Comparison of ENCODE assay signal across 1 cellular context in the genomic region with DNA sequence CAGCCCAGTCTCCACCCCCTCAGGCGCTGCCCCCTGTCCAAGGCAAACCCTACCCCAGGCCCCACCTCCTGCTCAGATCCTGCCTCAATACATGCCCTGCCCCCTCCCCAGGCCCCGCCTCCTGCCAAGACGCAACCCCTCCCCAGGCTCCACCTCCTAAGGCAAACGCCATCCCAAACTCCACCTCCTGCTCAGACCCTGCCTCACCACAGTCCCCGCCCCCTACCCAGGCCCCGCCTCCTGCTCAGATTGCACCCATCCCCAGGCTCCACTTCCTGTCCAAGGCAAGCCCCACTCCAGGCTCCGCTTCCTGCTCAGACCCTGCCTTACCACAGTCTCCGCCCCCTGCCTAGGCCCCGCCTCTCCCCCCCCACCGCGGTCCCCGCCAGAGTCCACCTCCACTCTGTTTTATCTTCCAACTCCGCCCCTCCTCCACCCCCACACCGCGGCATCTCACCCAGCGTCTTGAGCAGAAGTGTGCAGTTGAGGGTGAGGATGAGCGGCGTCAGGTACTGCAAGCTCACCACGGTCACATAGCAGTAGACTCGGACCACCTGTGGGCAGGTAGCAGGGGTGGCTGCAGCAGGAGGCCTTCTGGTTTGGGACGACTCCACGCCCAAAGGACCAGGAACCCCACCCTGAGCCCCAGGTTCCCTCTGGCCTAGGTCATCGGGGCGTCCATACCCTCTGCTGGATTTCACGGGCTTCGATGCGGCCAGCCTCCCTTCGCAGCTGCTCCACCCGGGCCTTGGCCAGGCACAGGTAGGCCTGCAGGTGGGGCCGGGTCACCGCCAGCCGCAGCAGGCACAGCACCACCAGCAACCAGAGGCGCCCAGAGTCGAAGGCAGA.
TF ChIP-seq lines count a peak whose summit lies in the region.

No MANE protein-coding gene starts in this region.

TF ChIP-seq in K562, 482 proteins besides CTCF, POLR2A, EP300 and RAD21 (continued from another document and continues in another):
- TF ChIP-seq, protein P1, sequence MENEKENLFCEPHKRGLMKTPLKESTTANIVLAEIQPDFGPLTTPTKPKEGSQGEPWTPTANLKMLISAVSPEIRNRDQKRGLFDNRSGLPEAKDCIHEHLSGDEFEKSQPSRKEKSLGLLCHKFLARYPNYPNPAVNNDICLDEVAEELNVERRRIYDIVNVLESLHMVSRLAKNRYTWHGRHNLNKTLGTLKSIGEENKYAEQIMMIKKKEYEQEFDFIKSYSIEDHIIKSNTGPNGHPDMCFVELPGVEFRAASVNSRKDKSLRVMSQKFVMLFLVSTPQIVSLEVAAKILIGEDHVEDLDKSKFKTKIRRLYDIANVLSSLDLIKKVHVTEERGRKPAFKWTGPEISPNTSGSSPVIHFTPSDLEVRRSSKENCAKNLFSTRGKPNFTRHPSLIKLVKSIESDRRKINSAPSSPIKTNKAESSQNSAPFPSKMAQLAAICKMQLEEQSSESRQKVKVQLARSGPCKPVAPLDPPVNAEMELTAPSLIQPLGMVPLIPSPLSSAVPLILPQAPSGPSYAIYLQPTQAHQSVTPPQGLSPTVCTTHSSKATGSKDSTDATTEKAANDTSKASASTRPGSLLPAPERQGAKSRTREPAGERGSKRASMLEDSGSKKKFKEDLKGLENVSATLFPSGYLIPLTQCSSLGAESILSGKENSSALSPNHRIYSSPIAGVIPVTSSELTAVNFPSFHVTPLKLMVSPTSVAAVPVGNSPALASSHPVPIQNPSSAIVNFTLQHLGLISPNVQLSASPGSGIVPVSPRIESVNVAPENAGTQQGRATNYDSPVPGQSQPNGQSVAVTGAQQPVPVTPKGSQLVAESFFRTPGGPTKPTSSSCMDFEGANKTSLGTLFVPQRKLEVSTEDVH (IDR thresholded peaks at IDR 0.05; ENCODE audit: low read depth, partially characterized antibody) = no peak
- TF ChIP-seq ZC3H8 (IDR thresholded peaks at IDR 0.05) = no peak
- TF ChIP-seq, protein P2, sequence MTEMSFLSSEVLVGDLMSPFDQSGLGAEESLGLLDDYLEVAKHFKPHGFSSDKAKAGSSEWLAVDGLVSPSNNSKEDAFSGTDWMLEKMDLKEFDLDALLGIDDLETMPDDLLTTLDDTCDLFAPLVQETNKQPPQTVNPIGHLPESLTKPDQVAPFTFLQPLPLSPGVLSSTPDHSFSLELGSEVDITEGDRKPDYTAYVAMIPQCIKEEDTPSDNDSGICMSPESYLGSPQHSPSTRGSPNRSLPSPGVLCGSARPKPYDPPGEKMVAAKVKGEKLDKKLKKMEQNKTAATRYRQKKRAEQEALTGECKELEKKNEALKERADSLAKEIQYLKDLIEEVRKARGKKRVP (CRISPR knock-in tag; IDR thresholded peaks at IDR 0.05) = no peak
- TF ChIP-seq HIVEP1 (CRISPR knock-in tag; IDR thresholded peaks at IDR 0.05) = no peak
- TF ChIP-seq ZNF79 (CRISPR knock-in tag; IDR thresholded peaks at IDR 0.05; ENCODE audit: low read depth) = no peak
- TF ChIP-seq GABPB2 (CRISPR knock-in tag; conservative IDR thresholded peaks at IDR 0.05) = no peak
- TF ChIP-seq, protein P3, sequence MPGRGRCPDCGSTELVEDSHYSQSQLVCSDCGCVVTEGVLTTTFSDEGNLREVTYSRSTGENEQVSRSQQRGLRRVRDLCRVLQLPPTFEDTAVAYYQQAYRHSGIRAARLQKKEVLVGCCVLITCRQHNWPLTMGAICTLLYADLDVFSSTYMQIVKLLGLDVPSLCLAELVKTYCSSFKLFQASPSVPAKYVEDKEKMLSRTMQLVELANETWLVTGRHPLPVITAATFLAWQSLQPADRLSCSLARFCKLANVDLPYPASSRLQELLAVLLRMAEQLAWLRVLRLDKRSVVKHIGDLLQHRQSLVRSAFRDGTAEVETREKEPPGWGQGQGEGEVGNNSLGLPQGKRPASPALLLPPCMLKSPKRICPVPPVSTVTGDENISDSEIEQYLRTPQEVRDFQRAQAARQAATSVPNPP (IDR thresholded peaks at IDR 0.05; ENCODE audit: borderline replicate concordance, insufficient read depth, insufficient read length) = no peak
- 0 out of 2 replicates have a peak, but pooled peaks have one; percentile 2 for TF ChIP-seq SMC3 (conservative IDR thresholded peaks at IDR 0.05; ENCODE audit: insufficient read depth, low read depth, low read length)
- TF ChIP-seq, protein P4, sequence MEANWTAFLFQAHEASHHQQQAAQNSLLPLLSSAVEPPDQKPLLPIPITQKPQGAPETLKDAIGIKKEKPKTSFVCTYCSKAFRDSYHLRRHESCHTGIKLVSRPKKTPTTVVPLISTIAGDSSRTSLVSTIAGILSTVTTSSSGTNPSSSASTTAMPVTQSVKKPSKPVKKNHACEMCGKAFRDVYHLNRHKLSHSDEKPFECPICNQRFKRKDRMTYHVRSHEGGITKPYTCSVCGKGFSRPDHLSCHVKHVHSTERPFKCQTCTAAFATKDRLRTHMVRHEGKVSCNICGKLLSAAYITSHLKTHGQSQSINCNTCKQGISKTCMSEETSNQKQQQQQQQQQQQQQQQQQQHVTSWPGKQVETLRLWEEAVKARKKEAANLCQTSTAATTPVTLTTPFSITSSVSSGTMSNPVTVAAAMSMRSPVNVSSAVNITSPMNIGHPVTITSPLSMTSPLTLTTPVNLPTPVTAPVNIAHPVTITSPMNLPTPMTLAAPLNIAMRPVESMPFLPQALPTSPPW (CRISPR knock-in tag; IDR thresholded peaks at IDR 0.05) = peak; percentile 96
- no peak for TF ChIP-seq DMBX1 (CRISPR knock-in tag; IDR thresholded peaks at IDR 0.05; ENCODE audit: borderline replicate concordance)
- TF ChIP-seq FOXJ2 (tag; IDR thresholded peaks at IDR 0.05) = no peak
- TF ChIP-seq ZNF174 (CRISPR knock-in tag; IDR thresholded peaks at IDR 0.05) = no peak
- TF ChIP-seq RBM25 (IDR thresholded peaks at IDR 0.05; ENCODE audit: low read depth, low read length, severe bottlenecking) = no peak
- peak; percentile 50; a peak in 3 of 4 replicates for TF ChIP-seq NRF1 (conservative IDR thresholded peaks at IDR 0.05 in 1 of 2, IDR thresholded peaks at IDR 0.05 in 1 of 2)
- TF ChIP-seq, protein P5, sequence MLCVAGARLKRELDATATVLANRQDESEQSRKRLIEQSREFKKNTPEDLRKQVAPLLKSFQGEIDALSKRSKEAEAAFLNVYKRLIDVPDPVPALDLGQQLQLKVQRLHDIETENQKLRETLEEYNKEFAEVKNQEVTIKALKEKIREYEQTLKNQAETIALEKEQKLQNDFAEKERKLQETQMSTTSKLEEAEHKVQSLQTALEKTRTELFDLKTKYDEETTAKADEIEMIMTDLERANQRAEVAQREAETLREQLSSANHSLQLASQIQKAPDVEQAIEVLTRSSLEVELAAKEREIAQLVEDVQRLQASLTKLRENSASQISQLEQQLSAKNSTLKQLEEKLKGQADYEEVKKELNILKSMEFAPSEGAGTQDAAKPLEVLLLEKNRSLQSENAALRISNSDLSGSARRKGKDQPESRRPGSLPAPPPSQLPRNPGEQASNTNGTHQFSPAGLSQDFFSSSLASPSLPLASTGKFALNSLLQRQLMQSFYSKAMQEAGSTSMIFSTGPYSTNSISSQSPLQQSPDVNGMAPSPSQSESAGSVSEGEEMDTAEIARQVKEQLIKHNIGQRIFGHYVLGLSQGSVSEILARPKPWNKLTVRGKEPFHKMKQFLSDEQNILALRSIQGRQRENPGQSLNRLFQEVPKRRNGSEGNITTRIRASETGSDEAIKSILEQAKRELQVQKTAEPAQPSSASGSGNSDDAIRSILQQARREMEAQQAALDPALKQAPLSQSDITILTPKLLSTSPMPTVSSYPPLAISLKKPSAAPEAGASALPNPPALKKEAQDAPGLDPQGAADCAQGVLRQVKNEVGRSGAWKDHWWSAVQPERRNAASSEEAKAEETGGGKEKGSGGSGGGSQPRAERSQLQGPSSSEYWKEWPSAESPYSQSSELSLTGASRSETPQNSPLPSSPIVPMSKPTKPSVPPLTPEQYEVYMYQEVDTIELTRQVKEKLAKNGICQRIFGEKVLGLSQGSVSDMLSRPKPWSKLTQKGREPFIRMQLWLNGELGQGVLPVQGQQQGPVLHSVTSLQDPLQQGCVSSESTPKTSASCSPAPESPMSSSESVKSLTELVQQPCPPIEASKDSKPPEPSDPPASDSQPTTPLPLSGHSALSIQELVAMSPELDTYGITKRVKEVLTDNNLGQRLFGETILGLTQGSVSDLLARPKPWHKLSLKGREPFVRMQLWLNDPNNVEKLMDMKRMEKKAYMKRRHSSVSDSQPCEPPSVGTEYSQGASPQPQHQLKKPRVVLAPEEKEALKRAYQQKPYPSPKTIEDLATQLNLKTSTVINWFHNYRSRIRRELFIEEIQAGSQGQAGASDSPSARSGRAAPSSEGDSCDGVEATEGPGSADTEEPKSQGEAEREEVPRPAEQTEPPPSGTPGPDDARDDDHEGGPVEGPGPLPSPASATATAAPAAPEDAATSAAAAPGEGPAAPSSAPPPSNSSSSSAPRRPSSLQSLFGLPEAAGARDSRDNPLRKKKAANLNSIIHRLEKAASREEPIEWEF (CRISPR knock-in tag; IDR thresholded peaks at IDR 0.05) = no peak
- no peak for TF ChIP-seq NEUROD1 (IDR thresholded peaks at IDR 0.05; ENCODE audit: borderline replicate concordance, low read depth, low read length, partially characterized antibody)
- no peak for TF ChIP-seq TCFL5 (CRISPR knock-in tag; conservative IDR thresholded peaks at IDR 0.05)
- TF ChIP-seq RAD51 (IDR thresholded peaks at IDR 0.05; ENCODE audit: borderline replicate concordance, low read depth) = no peak
- no peak for TF ChIP-seq KLF6 (CRISPR knock-in tag; IDR thresholded peaks at IDR 0.05; ENCODE audit: borderline replicate concordance)
- peak; percentile 65; the same call in 1 of the 2 replicates for TF ChIP-seq SPI1 (IDR thresholded peaks at IDR 0.05; ENCODE audit: borderline replicate concordance, low read depth, low read length)
- TF ChIP-seq, protein P6, sequence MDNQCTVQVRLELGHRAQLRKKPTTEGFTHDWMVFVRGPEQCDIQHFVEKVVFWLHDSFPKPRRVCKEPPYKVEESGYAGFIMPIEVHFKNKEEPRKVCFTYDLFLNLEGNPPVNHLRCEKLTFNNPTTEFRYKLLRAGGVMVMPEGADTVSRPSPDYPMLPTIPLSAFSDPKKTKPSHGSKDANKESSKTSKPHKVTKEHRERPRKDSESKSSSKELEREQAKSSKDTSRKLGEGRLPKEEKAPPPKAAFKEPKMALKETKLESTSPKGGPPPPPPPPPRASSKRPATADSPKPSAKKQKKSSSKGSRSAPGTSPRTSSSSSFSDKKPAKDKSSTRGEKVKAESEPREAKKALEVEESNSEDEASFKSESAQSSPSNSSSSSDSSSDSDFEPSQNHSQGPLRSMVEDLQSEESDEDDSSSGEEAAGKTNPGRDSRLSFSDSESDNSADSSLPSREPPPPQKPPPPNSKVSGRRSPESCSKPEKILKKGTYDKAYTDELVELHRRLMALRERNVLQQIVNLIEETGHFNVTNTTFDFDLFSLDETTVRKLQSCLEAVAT (IDR thresholded peaks at IDR 0.05) = no peak
- peak; percentile 47; the same call in 1 of the 2 replicates for TF ChIP-seq PHF8 (IDR thresholded peaks at IDR 0.05; ENCODE audit: borderline replicate concordance, low read length)
- TF ChIP-seq NCOR1 (IDR thresholded peaks at IDR 0.05) = no peak
- TF ChIP-seq KHSRP (IDR thresholded peaks at IDR 0.05) = no peak
- no peak for TF ChIP-seq MCM7 (IDR thresholded peaks at IDR 0.05)
- no peak for TF ChIP-seq ZNF561 (CRISPR knock-in tag; conservative IDR thresholded peaks at IDR 0.05)
- no peak for TF ChIP-seq ZFPM2 (CRISPR knock-in tag; IDR thresholded peaks at IDR 0.05)
- TF ChIP-seq TAF9B (IDR thresholded peaks at IDR 0.05; ENCODE audit: partially characterized antibody) = no peak
- no peak for TF ChIP-seq CC2D1A (IDR thresholded peaks at IDR 0.05)
- TF ChIP-seq HDAC6 (IDR thresholded peaks at IDR 0.05; ENCODE audit: low read depth, low read length) = no peak
- TF ChIP-seq NUFIP1 (IDR thresholded peaks at IDR 0.05; ENCODE audit: partially characterized antibody) = no peak
- TF ChIP-seq TCF7L2 (IDR thresholded peaks at IDR 0.05; ENCODE audit: low read depth, low read length) = no peak
- no peak for TF ChIP-seq SREBF1 (IDR thresholded peaks at IDR 0.05; ENCODE audit: borderline replicate concordance, low read depth, low read length)
- TF ChIP-seq HDAC3 (IDR thresholded peaks at IDR 0.05; ENCODE audit: borderline replicate concordance, partially characterized antibody) = no peak
- no peak for TF ChIP-seq MECOM (CRISPR knock-in tag; IDR thresholded peaks at IDR 0.05)
- no peak for TF ChIP-seq PURB (CRISPR knock-in tag; IDR thresholded peaks at IDR 0.05; ENCODE audit: low read depth)
- TF ChIP-seq, protein P7, sequence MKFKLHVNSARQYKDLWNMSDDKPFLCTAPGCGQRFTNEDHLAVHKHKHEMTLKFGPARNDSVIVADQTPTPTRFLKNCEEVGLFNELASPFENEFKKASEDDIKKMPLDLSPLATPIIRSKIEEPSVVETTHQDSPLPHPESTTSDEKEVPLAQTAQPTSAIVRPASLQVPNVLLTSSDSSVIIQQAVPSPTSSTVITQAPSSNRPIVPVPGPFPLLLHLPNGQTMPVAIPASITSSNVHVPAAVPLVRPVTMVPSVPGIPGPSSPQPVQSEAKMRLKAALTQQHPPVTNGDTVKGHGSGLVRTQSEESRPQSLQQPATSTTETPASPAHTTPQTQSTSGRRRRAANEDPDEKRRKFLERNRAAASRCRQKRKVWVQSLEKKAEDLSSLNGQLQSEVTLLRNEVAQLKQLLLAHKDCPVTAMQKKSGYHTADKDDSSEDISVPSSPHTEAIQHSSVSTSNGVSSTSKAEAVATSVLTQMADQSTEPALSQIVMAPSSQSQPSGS (CRISPR knock-in tag; IDR thresholded peaks at IDR 0.05) = no peak
- TF ChIP-seq TEAD1 (CRISPR knock-in tag; IDR thresholded peaks at IDR 0.05) = no peak
- TF ChIP-seq ZNF408 (CRISPR knock-in tag; IDR thresholded peaks at IDR 0.05; ENCODE audit: low read depth) = no peak
- no peak for TF ChIP-seq CHD4 (IDR thresholded peaks at IDR 0.05; ENCODE audit: insufficient read depth, insufficient replicate concordance, low read depth, low read length, poor library complexity, severe bottlenecking)
- TF ChIP-seq BDP1 (IDR thresholded peaks at IDR 0.05; ENCODE audit: insufficient read depth, insufficient read length) = no peak
- no peak for TF ChIP-seq ZBED1 (IDR thresholded peaks at IDR 0.05)
- no peak for TF ChIP-seq ESRRA (IDR thresholded peaks at IDR 0.05; ENCODE audit: borderline replicate concordance, low read depth)
- TF ChIP-seq, protein P8, sequence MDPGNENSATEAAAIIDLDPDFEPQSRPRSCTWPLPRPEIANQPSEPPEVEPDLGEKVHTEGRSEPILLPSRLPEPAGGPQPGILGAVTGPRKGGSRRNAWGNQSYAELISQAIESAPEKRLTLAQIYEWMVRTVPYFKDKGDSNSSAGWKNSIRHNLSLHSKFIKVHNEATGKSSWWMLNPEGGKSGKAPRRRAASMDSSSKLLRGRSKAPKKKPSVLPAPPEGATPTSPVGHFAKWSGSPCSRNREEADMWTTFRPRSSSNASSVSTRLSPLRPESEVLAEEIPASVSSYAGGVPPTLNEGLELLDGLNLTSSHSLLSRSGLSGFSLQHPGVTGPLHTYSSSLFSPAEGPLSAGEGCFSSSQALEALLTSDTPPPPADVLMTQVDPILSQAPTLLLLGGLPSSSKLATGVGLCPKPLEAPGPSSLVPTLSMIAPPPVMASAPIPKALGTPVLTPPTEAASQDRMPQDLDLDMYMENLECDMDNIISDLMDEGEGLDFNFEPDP (CRISPR knock-in tag; IDR thresholded peaks at IDR 0.05) = no peak
- TF ChIP-seq, protein P9, sequence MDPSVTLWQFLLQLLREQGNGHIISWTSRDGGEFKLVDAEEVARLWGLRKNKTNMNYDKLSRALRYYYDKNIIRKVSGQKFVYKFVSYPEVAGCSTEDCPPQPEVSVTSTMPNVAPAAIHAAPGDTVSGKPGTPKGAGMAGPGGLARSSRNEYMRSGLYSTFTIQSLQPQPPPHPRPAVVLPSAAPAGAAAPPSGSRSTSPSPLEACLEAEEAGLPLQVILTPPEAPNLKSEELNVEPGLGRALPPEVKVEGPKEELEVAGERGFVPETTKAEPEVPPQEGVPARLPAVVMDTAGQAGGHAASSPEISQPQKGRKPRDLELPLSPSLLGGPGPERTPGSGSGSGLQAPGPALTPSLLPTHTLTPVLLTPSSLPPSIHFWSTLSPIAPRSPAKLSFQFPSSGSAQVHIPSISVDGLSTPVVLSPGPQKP (CRISPR knock-in tag; IDR thresholded peaks at IDR 0.05) = no peak
- TF ChIP-seq ZZZ3 (IDR thresholded peaks at IDR 0.05) = no peak
- no peak for TF ChIP-seq FOXK2 (conservative IDR thresholded peaks at IDR 0.05 in 1 of 2, IDR thresholded peaks at IDR 0.05 in 1 of 2; ENCODE audit: low read depth in 2 of 2)
